11 cellular contexts compared by ENCODE assay signal in the genomic region with DNA sequence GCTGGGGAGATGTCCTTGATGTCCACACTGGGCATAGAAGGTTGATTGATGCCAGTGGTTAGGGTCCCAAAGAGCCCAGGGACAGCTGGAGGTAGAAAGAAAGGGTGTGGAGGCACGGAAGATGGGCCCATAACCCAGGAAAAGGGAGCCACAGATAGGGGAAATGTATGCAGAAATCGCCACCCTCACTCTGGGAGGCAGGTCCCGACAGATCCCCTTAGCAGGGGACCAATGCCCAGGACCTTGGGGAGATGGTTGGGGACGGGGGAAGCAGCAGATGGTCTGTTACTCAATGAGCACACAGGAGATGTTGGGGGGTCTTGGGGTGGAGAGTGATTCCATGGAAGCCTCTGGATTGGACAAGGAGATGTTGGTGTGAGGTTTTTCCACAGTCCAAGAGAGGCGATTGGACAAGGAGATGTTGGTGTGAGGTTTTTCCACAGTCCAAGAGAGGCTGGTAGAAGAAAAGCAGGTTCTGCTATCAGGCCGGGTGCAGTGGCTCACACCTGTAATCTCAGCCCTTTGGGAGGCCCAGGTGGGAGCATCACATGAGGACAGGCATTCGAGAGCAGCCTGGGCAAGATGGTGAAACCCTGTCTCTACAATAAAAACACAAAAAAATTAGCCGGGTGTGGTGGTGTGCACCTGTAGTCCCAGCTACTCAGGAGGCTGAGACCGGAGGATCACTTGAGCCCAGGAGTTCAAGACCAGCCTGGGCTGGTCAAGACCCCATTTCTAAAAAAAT. TPM values are rescaled to one million over a fixed set of nuclear protein-coding genes. Genes with fewer than 3 reads are reported as not detected.
DNase-seq lines count a peak whose midpoint lies in the region; ATAC-seq and TF ChIP-seq lines count a peak whose summit lies in the region.
"Had no signal": no experiment of that assay in that cellular context is flagged by ENCODE, and none has a peak within 500 bp of the region (broad histone marks: within the 10 kb centered on the region; RNA-seq: fewer than 3 reads in every experiment).

No MANE protein-coding gene starts in this region.

- H3K27me3 Mint-ChIP-seq in activated CD4-positive, alpha-beta memory T cell treated with anti-CD3 and anti-CD28 coated beads, Interleukin-2, amount 10 ng/mL, durations not matched to agents 7 days and 5 days, result no peaks in the 10 kb centered on the region

- CTCF ChIA-PET in activated CD4-positive, alpha-beta memory T cell treated with anti-CD3 and anti-CD28 coated beads, Interleukin-2, amount 10 ng/mL, durations not matched to agents 7 days and 5 days (lab: Charles Lee), result no interaction called here

- peaks cover 0 to 7% (median 0%) of the 10 kb centered on the region in 11 experiments; a peak in 1 of 22 replicates for H3K36me3 ChIP-seq in BLaER1 treated with 17β-estradiol and CSF1 and Interleukin-3, amounts not matched to agents 10 nM and 100 nM
- H3K36me3 ChIP-seq in lung (ENCODE audit: control insufficient read depth in 2 of 2, insufficient read depth in 2 of 2, low read length in 2 of 2), result no peaks in the 10 kb centered on the region
- H3K36me3 ChIP-seq: tibial artery had no signal

- H3K27ac Mint-ChIP-seq in activated CD4-positive, alpha-beta memory T cell treated with anti-CD3 and anti-CD28 coated beads, Interleukin-2, amount 10 ng/mL, durations not matched to agents 7 days and 5 days, result peak overlapping the region; percentile 33

- H3K4me3 Mint-ChIP-seq in activated CD4-positive, alpha-beta memory T cell treated with anti-CD3 and anti-CD28 coated beads, Interleukin-2, amount 10 ng/mL, durations not matched to agents 7 days and 5 days, result no peak overlapping the region

- H4K20me1 ChIP-seq in BLaER1 treated with 17β-estradiol and CSF1 and Interleukin-3, amounts not matched to agents 10 nM and 100 nM, result no peaks in the 10 kb centered on the region

- peak overlapping the region in 10 of 11 experiments; percentile 65 to 87 (median 81); a peak in 17 of 22 replicates for H3K27ac ChIP-seq in BLaER1 treated with 17β-estradiol and CSF1 and Interleukin-3, amounts not matched to agents 10 nM and 100 nM
- peak overlapping the region; percentile 14 to 56 for H3K27ac ChIP-seq in lung (ENCODE audit: low read depth in 1 of 2, low read length in 1 of 2)
- H3K27ac ChIP-seq: tibial artery had no signal

- H3K4me3 ChIP-seq in BLaER1 treated with 17β-estradiol and CSF1 and Interleukin-3, amounts not matched to agents 10 nM and 100 nM, result no peak overlapping the region
- no peak overlapping the region for H3K4me3 ChIP-seq in lung
- H3K4me3 ChIP-seq: hepatocyte, tibial artery had no signal

- H3K9me3 Mint-ChIP-seq in activated CD4-positive, alpha-beta memory T cell treated with anti-CD3 and anti-CD28 coated beads, Interleukin-2, amount 10 ng/mL, durations not matched to agents 7 days and 5 days, result no peaks in the 10 kb centered on the region

- peak overlapping the region in 2 of 11 experiments; percentile 61 to 74; a peak in 1 of 22 replicates for H3K9ac ChIP-seq in BLaER1 treated with 17β-estradiol and CSF1 and Interleukin-3, amounts not matched to agents 10 nM and 100 nM

- TF ChIP-seq CTCF in lung (IDR thresholded peaks at IDR 0.05; ENCODE audit: control extremely low read depth, extremely low read depth), result no peak

- DNase-seq in activated CD4-positive, alpha-beta memory T cell treated with anti-CD3 and anti-CD28 coated beads, Interleukin-2, amount 10 ng/mL, durations not matched to agents 7 days and 5 days, result no peak
- no peak for DNase-seq in lung (ENCODE audit: low spot score)
- no peak for DNase-seq in NCI-H774 (lab: John Stamatoyannopoulos, UW)
- no peak for DNase-seq in GM19238 (ENCODE audit: insufficient read length, low spot score)
- no peak for DNase-seq in DMS79 (lab: John Stamatoyannopoulos, UW)
- DNase-seq: effector CD4-positive, alpha-beta T cell; NCI-H1417; NCI-H82; tibial artery had no signal

- no peaks in the 10 kb centered on the region for H3K36me3 Mint-ChIP-seq in activated CD4-positive, alpha-beta memory T cell treated with anti-CD3 and anti-CD28 coated beads, Interleukin-2, amount 10 ng/mL, durations not matched to agents 7 days and 5 days (ENCODE audit: low read depth)

- H3K27me3 ChIP-seq in BLaER1 treated with 17β-estradiol and CSF1 and Interleukin-3, amounts not matched to agents 10 nM and 100 nM, result no peaks in the 10 kb centered on the region
- no peaks in the 10 kb centered on the region for H3K27me3 ChIP-seq in lung (ENCODE audit: control insufficient read depth, insufficient read depth)
- H3K27me3 ChIP-seq: hepatocyte, tibial artery had no signal

- POLR2A ChIA-PET in activated CD4-positive, alpha-beta memory T cell treated with anti-CD3 and anti-CD28 coated beads, Interleukin-2, amount 10 ng/mL, durations not matched to agents 7 days and 5 days (lab: Charles Lee), result interaction anchor here (1.2 to 4.7 kb wide), 2 partner anchors 12 to 14 kb away, joined by 3 to 43 read pairs; a partner anchor contains a TSS

- no peaks in the 10 kb centered on the region for H3K9me3 ChIP-seq in BLaER1 treated with 17β-estradiol and CSF1 and Interleukin-3, amounts not matched to agents 10 nM and 100 nM (replicated peaks in 1 of 11)
- H3K9me3 ChIP-seq in lung (ENCODE audit: control insufficient read depth in 2 of 2, insufficient read depth in 1 of 2, low read length in 1 of 2), result no peaks in the 10 kb centered on the region
- H3K9me3 ChIP-seq: tibial artery had no signal

- peaks cover 29% of the 10 kb centered on the region for H3K4me1 Mint-ChIP-seq in activated CD4-positive, alpha-beta memory T cell treated with anti-CD3 and anti-CD28 coated beads, Interleukin-2, amount 10 ng/mL, durations not matched to agents 7 days and 5 days

- H3K4me2 ChIP-seq in BLaER1 treated with 17β-estradiol and CSF1 and Interleukin-3, amounts not matched to agents 10 nM and 100 nM, result peak overlapping the region in 9 of 11 experiments; percentile 71 to 90 (median 79); a peak in 17 of 22 replicates
- H3K4me2 ChIP-seq: hepatocyte had no signal

- 91 to 92% methylated on average over 9 of the region's 9 CpGs for WGBS in lung, 2 donors

- no peak for ATAC-seq in lung (ENCODE audit: insufficient read depth, low FRiP score)

- peaks cover 34 to 57% (median 42%) of the 10 kb centered on the region in 10 experiments for H3K4me1 ChIP-seq in BLaER1 treated with 17β-estradiol and CSF1 and Interleukin-3, amounts not matched to agents 10 nM and 100 nM
- peaks cover 4% of the 10 kb centered on the region in 2 donors for H3K4me1 ChIP-seq in lung (ENCODE audit: control insufficient read depth in 2 of 2, insufficient read depth in 2 of 2, low read length in 2 of 2)
- H3K4me1 ChIP-seq: tibial artery had no signal

RNA-seq across cellular contexts. Expression of a gene that starts 7.0 kb away (rescaled TPM):
- 100 to 1,000 TPM; 100 to 101 TPM for total RNA-seq in activated CD4-positive, alpha-beta memory T cell treated with anti-CD3 and anti-CD28 coated beads, Interleukin-2, amount 10 ng/mL, durations not matched to agents 7 days and 5 days
- total RNA-seq in lung, result 10 to 100 TPM in 1 of 2 donors, 1 to 10 TPM in 1; 8.2 to 36.4 TPM
- polyA plus RNA-seq in lung, result 10 to 100 TPM; 38.2 to 65.1 TPM

RNA-seq across cellular contexts. Expression of a gene that starts 13.6 kb away (rescaled TPM):
- total RNA-seq in activated CD4-positive, alpha-beta memory T cell treated with anti-CD3 and anti-CD28 coated beads, Interleukin-2, amount 10 ng/mL, durations not matched to agents 7 days and 5 days, result 10 to 100 TPM; 36.7 to 40.1 TPM
- total RNA-seq in lung, result 10 to 100 TPM; 25.6 to 38.7 TPM
- polyA plus RNA-seq in lung, result 10 to 100 TPM; 27.9 to 30.4 TPM

RNA-seq across cellular contexts. Expression of a gene that starts 14.8 kb away (rescaled TPM):
- total RNA-seq in activated CD4-positive, alpha-beta memory T cell treated with anti-CD3 and anti-CD28 coated beads, Interleukin-2, amount 10 ng/mL, durations not matched to agents 7 days and 5 days, result 1 to 10 TPM; 2.7 to 3.0 TPM
- 1 to 10 TPM; 5.6 to 7.2 TPM for total RNA-seq in lung
- polyA plus RNA-seq in lung, result 10 to 100 TPM in 1 of 2 donors, 1 to 10 TPM in 1; 5.1 to 12.2 TPM

RNA-seq across cellular contexts. Expression of a gene that starts 20.8 kb away (rescaled TPM):
- total RNA-seq in activated CD4-positive, alpha-beta memory T cell treated with anti-CD3 and anti-CD28 coated beads, Interleukin-2, amount 10 ng/mL, durations not matched to agents 7 days and 5 days, result 1 to 10 TPM; 4.0 to 4.3 TPM
- 1 to 10 TPM in 1 of 2 donors, under 1 TPM in 1; 0.83 to 2.0 TPM for total RNA-seq in lung
- polyA plus RNA-seq in lung, result under 1 TPM; 0.54 to 0.83 TPM
- polyA plus RNA-seq: hepatocyte had no signal

RNA-seq across cellular contexts. Expression of a gene that starts 35.7 kb away (rescaled TPM):
- 100 to 1,000 TPM; 133 to 136 TPM for total RNA-seq in activated CD4-positive, alpha-beta memory T cell treated with anti-CD3 and anti-CD28 coated beads, Interleukin-2, amount 10 ng/mL, durations not matched to agents 7 days and 5 days
- 10 to 100 TPM; 38.2 to 62.8 TPM for total RNA-seq in lung
- polyA plus RNA-seq in lung, result 10 to 100 TPM; 33.6 to 62.0 TPM
